Comparison of ENCODE assay signal across 18 cellular contexts in genomic region chr2:3512086-3512485, GRCh38. TPM values are rescaled to one million over a fixed set of nuclear protein-coding genes. Genes with fewer than 3 reads are reported as not detected.
DNase-seq lines count a peak whose midpoint lies in the region; ATAC-seq and TF ChIP-seq lines count a peak whose summit lies in the region.
"Had no signal": no experiment of that assay in that cellular context is flagged by ENCODE, and none has a peak within 500 bp of the region (broad histone marks: within the 10 kb centered on the region; RNA-seq: fewer than 3 reads in every experiment).

No MANE protein-coding gene starts in this region.

- no peak overlapping the region for H3K4me3 Mint-ChIP-seq in activated naive CD4-positive, alpha-beta T cell treated with anti-CD3 and anti-CD28 coated beads for 36 hours
- H3K4me3 Mint-ChIP-seq in endodermal cell: no peak overlapping the region
- no peak overlapping the region for H3K4me3 Mint-ChIP-seq in neural crest cell
- H3K4me3 Mint-ChIP-seq: CD4-positive, alpha-beta T cell had no signal

- TF ChIP-seq CTCF in endodermal cell (conservative IDR thresholded peaks at IDR 0.05) (no peak), neural crest cell (conservative IDR thresholded peaks at IDR 0.05) (no peak)

- H3K36me3 Mint-ChIP-seq in activated naive CD4-positive, alpha-beta T cell treated with anti-CD3 and anti-CD28 coated beads for 36 hours (ENCODE audit: low read depth): peaks cover 71% of the 10 kb centered on the region
- H3K36me3 Mint-ChIP-seq in endodermal cell (ENCODE audit: low read depth): peaks cover 84% of the 10 kb centered on the region
- peaks cover 42% of the 10 kb centered on the region for H3K36me3 Mint-ChIP-seq in neural crest cell (ENCODE audit: low read depth)

- H3K4me1 ChIP-seq in NT2/D1 (ENCODE audit: insufficient read depth, insufficient read length) (peaks cover 7% of the 10 kb centered on the region), endodermal cell (ENCODE audit: control insufficient read depth, insufficient read depth, low read length) (no peaks in the 10 kb centered on the region)

- CTCF ChIA-PET in activated naive CD4-positive, alpha-beta T cell treated with anti-CD3 and anti-CD28 coated beads for 36 hours (lab: Charles Lee): interaction anchor here (0.6 kb wide), 1 partner anchor 92 kb away, joined by 3 read pairs; no protein-coding TSS in a partner anchor

- peaks cover 8% of the 10 kb centered on the region for H3K9me3 Mint-ChIP-seq in activated naive CD4-positive, alpha-beta T cell treated with anti-CD3 and anti-CD28 coated beads for 36 hours
- H3K9me3 Mint-ChIP-seq in endodermal cell: peaks cover 33% of the 10 kb centered on the region
- H3K9me3 Mint-ChIP-seq in neural crest cell: peaks cover 7% of the 10 kb centered on the region

- DNase-seq in activated naive CD4-positive, alpha-beta T cell treated with anti-CD3 and anti-CD28 coated beads for 36 hours: peak; percentile 3
- DNase-seq in activated naive CD4-positive, alpha-beta T cell (lab: John Stamatoyannopoulos, UW): no peak
- DNase-seq in NT2/D1 (ENCODE audit: low read depth, low spot score) (peak; percentile 61), endodermal cell (peak; percentile 11), neural crest cell (ENCODE audit: low read depth, low spot score) (no peak), mucosa of gallbladder (ENCODE audit: low spot score) (no peak)
- DNase-seq: Caco-2; CD4-positive, alpha-beta T cell; GDM1; NCI-H1417 treated with DMSO at 0.1 percent for 48 hours; NCI-H187 treated with DMSO at 0.1 percent for 48 hours; NCI-H345; NCI-H526; PC-9; SIG-M5 had no signal

- no peak overlapping the region for H3K27ac Mint-ChIP-seq in activated naive CD4-positive, alpha-beta T cell treated with anti-CD3 and anti-CD28 coated beads for 36 hours
- H3K27ac Mint-ChIP-seq in endodermal cell: peak overlapping the region; percentile 26
- peak overlapping the region; percentile 27 for H3K27ac Mint-ChIP-seq in neural crest cell (ENCODE audit: unreplicated experiment)
- H3K27ac Mint-ChIP-seq: CD4-positive, alpha-beta T cell had no signal

- H3K4me3 ChIP-seq in NT2/D1 (ENCODE audit: insufficient read length, low read depth) (no peak overlapping the region), endodermal cell (ENCODE audit: low read length) (no peak overlapping the region)
- H3K4me3 ChIP-seq: PC-9 had no signal

- peaks cover 29% of the 10 kb centered on the region; the same call in 1 of the 2 replicates for H3K9me3 ChIP-seq in NT2/D1 (ENCODE audit: insufficient read depth, low read length)
- peaks cover 24% of the 10 kb centered on the region for H3K9me3 ChIP-seq in endodermal cell (ENCODE audit: control insufficient read depth, low read length)

- intact Hi-C loops in activated naive CD4-positive, alpha-beta T cell treated with anti-CD3 and anti-CD28 coated beads for 36 hours (cut with micrococcal nuclease): no loop called here

- H3K27me3 Mint-ChIP-seq in activated naive CD4-positive, alpha-beta T cell treated with anti-CD3 and anti-CD28 coated beads for 36 hours (ENCODE audit: low read depth): no peaks in the 10 kb centered on the region
- H3K27me3 Mint-ChIP-seq in endodermal cell (ENCODE audit: insufficient read depth): no peaks in the 10 kb centered on the region
- H3K27me3 Mint-ChIP-seq in neural crest cell (ENCODE audit: low read depth): no peaks in the 10 kb centered on the region
- H3K27me3 Mint-ChIP-seq: CD4-positive, alpha-beta T cell had no signal

- H3K36me3 ChIP-seq in NT2/D1 (ENCODE audit: insufficient read depth, insufficient read length, low read length) (peaks cover 27% of the 10 kb centered on the region), endodermal cell (ENCODE audit: control insufficient read depth, insufficient read depth, low read length) (peaks cover 67% of the 10 kb centered on the region)

- WGBS in endodermal cell (ENCODE audit: insufficient coverage in 1 of 2, insufficient read length in 1 of 2), 2 experiments: 50 to 62% methylated on average over 2 of the region's 2 CpGs

- H3K27me3 ChIP-seq in NT2/D1 (ENCODE audit: insufficient read depth, insufficient read length): no peaks in the 10 kb centered on the region
- no peaks in the 10 kb centered on the region for H3K27me3 ChIP-seq in endodermal cell (ENCODE audit: control insufficient read depth, insufficient read depth, low read length, poor library complexity, severe bottlenecking)

- ATAC-seq in HG03439 (IDR thresholded peaks at IDR 0.05; ENCODE audit: unreplicated experiment) (no peak), GM19035 (IDR thresholded peaks at IDR 0.05; ENCODE audit: unreplicated experiment) (no peak)

- no peak overlapping the region for H3K9ac ChIP-seq in NT2/D1 (ENCODE audit: insufficient read length, low read depth)
- no peak overlapping the region for H3K9ac ChIP-seq in endodermal cell (ENCODE audit: extremely low read depth, low read length, poor library complexity, severe bottlenecking)

- peaks cover 11% of the 10 kb centered on the region for H3K4me1 Mint-ChIP-seq in activated naive CD4-positive, alpha-beta T cell treated with anti-CD3 and anti-CD28 coated beads for 36 hours (ENCODE audit: low read depth)
- H3K4me1 Mint-ChIP-seq in endodermal cell (no peaks in the 10 kb centered on the region), neural crest cell (peaks cover 7% of the 10 kb centered on the region)

- no peak overlapping the region for H3K27ac ChIP-seq in endodermal cell (ENCODE audit: low read depth, low read length)
- H3K27ac ChIP-seq: PC-9, RWPE1 had no signal

RNA-seq across cellular contexts. Expression of gene ADI1, which starts 7.2 kb away (rescaled TPM):
- 10 to 100 TPM; 45.6 to 49.8 TPM for total RNA-seq in activated naive CD4-positive, alpha-beta T cell treated with anti-CD3 and anti-CD28 coated beads for 36 hours
- total RNA-seq in endodermal cell (10 to 100 TPM; 27.1 to 40.1 TPM), neural crest cell (32.4 and 32.8 TPM in 2 replicates), mucosa of gallbladder (223 TPM)
- polyA plus RNA-seq in endodermal cell (2013, experiment 1 of 2): 25.3 TPM
- 23.9 TPM for polyA plus RNA-seq in endodermal cell (2013, experiment 2 of 2)

RNA-seq across cellular contexts. Expression of gene RNASEH1, which starts 46.0 kb away (rescaled TPM):
- total RNA-seq in activated naive CD4-positive, alpha-beta T cell treated with anti-CD3 and anti-CD28 coated beads for 36 hours: 10 to 100 TPM; 23.0 to 24.0 TPM
- total RNA-seq in endodermal cell (10 to 100 TPM; 28.2 to 35.2 TPM), neural crest cell (28.9 and 33.7 TPM in 2 replicates), mucosa of gallbladder (14.9 TPM)
- 21.2 TPM for polyA plus RNA-seq in endodermal cell (2013, experiment 1 of 2)
- polyA plus RNA-seq in endodermal cell (2013, experiment 2 of 2): 20.2 TPM

Comparison
In these comparisons a context has a peak if more than half of its experiments do, and no peak if none do; other contexts are left out.
1. DNase-seq: peak in activated naive CD4-positive, alpha-beta T cell treated with anti-CD3 and anti-CD28 coated beads for 36 hours (single experiment), NT2/D1 (single experiment) and endodermal cell (single experiment); none in activated naive CD4-positive, alpha-beta T cell (0 of 4), neural crest cell (single experiment) and mucosa of gallbladder (single experiment).